Comparison of ENCODE assay signal across 15 cellular contexts in the genomic region with DNA sequence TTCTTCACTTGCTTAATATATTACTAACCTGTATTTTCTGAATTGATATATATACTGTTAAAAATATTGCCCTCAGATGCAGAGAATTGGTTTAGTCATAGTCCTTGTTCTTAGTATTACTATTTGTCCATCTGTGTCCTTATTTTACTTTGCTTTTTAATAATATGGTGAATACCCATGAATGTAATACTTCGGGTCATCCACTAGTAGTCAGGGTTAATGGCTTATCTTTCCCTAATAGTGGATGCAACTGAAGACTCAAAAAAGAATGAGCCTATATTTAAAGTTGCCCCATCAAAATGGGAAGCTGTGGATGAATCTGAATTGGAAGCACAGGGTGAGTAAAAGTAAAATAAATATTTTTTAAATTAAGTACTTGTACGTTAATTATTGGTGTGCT. TPM values are rescaled to one million over a fixed set of nuclear protein-coding genes. Genes with fewer than 3 reads are reported as not detected.
DNase-seq lines count a peak whose midpoint lies in the region; ATAC-seq and TF ChIP-seq lines count a peak whose summit lies in the region.
"Had no signal": no experiment of that assay in that cellular context is flagged by ENCODE, and none has a peak within 500 bp of the region (broad histone marks: within the 10 kb centered on the region; RNA-seq: fewer than 3 reads in every experiment).

No MANE protein-coding gene starts in this region.

- H3K36me3 Mint-ChIP-seq in glutamatergic neuron (ENCODE audit: unreplicated experiment) = no peaks in the 10 kb centered on the region

- no peaks in the 10 kb centered on the region for H3K4me1 Mint-ChIP-seq in glutamatergic neuron (ENCODE audit: low read depth, unreplicated experiment)
- H3K4me1 Mint-ChIP-seq: neural crest cell had no signal

- peak; percentile 42 for DNase-seq in ELR (ENCODE audit: low read depth)
- peak; percentile 8 for DNase-seq in SW480 (ENCODE audit: low spot score)
- DNase-seq in glutamatergic neuron = no peak
- no peak for DNase-seq in cerebellar cortex (ENCODE audit: low spot score)
- DNase-seq in WERI-Rb-1 = no peak
- DNase-seq in ureter (ENCODE audit: low spot score) = no peak
- DNase-seq: Calu3, cerebellar nuclear complex, MV-4-11, Right ventricle myocardium superior had no signal

- no peaks in the 10 kb centered on the region for H3K27me3 ChIP-seq in WERI-Rb-1 (ENCODE audit: insufficient read depth, low read depth, severe bottlenecking)

- H3K27ac ChIP-seq in WERI-Rb-1 = no peak overlapping the region
- H3K27ac ChIP-seq: skin epidermis, thoracic aorta had no signal

- no peak overlapping the region for H3K27ac Mint-ChIP-seq in glutamatergic neuron (ENCODE audit: unreplicated experiment)
- H3K27ac Mint-ChIP-seq: activated naive CD8-positive, alpha-beta T cell had no signal

- H3K27me3 Mint-ChIP-seq in glutamatergic neuron (ENCODE audit: unreplicated experiment) = no peaks in the 10 kb centered on the region
- H3K27me3 Mint-ChIP-seq: activated naive CD8-positive, alpha-beta T cell had no signal

- no peaks in the 10 kb centered on the region for H3K9me3 Mint-ChIP-seq in glutamatergic neuron (ENCODE audit: unreplicated experiment)
- H3K9me3 Mint-ChIP-seq: neural crest cell had no signal

- peak; percentile 39 for TF ChIP-seq CTCF in glutamatergic neuron (IDR thresholded peaks at IDR 0.05; ENCODE audit: partially characterized antibody, unreplicated experiment)
- no peak for TF ChIP-seq CTCF in WERI-Rb-1 (IDR thresholded peaks at IDR 0.05; ENCODE audit: low read depth, low read length)

- peak; percentile 47 for ATAC-seq in HG02870 (IDR thresholded peaks at IDR 0.05; ENCODE audit: unreplicated experiment)

- peaks cover 81% of the 10 kb centered on the region for H3K36me3 ChIP-seq in WERI-Rb-1

- no peak overlapping the region for H3K4me3 ChIP-seq in WERI-Rb-1 (ENCODE audit: low read depth, low read length)
- H3K4me3 ChIP-seq: skin epidermis, thoracic aorta had no signal

- no peak overlapping the region for H3K4me3 Mint-ChIP-seq in glutamatergic neuron (ENCODE audit: unreplicated experiment)
- H3K4me3 Mint-ChIP-seq: activated naive CD8-positive, alpha-beta T cell; neural crest cell had no signal

- no peaks in the 10 kb centered on the region for H3K9me3 ChIP-seq in WERI-Rb-1 (ENCODE audit: severe bottlenecking)
- H3K9me3 ChIP-seq: thoracic aorta had no signal

RNA-seq across cellular contexts. Expression of gene U2SURP, which starts 36.5 kb away (rescaled TPM):
- 105 TPM for total RNA-seq in glutamatergic neuron (ENCODE audit: unreplicated experiment)
- total RNA-seq in ureter = 125 TPM

Comparison
In these comparisons a context has a peak if more than half of its experiments do, and no peak if none do; other contexts are left out.
1. DNase-seq: peak in ELR (single experiment) and SW480 (single experiment); none in glutamatergic neuron (single experiment), cerebellar cortex (single experiment), WERI-Rb-1 (single experiment) and ureter (single experiment).